ENCODE assay signal across 8 cellular contexts in the genomic region with DNA sequence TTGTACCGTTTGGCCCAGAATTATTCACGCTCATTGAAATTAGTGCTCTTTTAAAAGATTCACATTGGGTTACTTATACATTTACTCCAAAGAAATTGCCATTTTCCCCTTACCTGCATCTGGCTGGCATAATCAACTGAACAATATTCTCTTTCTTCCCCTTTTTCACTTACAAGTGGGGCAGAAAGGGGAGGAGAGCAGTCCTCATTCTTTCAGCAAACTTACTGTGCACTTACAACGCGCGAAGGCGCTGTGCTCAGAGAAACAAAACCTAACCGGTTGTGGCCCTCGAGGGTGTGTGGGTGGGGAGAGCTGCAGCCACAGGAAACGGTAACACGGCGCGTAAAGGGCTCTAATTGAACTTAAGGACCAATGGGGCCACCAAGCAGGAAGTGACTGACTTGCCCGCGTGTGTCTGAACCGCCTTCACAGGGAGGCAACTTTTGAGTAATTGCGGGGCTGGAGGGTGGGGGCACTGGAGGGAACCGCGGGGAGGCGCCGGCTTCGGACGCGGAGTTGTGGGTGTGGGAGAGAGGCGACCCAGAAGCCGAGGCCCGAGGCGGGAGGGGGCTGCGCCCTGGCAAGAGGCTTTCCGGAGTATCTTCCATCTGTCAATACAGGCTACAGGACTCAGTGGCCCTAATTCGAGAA. TPM values are rescaled to one million over a fixed set of nuclear protein-coding genes. Genes with fewer than 3 reads are reported as not detected.
A peak's percentile ranks its signal among the peaks of the same experiment; 100 is the strongest.
DNase-seq lines count a peak whose midpoint lies in the region; ATAC-seq, FAIRE-seq and TF ChIP-seq lines count a peak whose summit lies in the region.

No MANE protein-coding gene starts in this region.

- no peaks in the 10 kb centered on the region for H3K27me3 ChIP-seq in bronchial epithelial cell (ENCODE audit: control insufficient read depth, insufficient read depth, low read length)

- TF ChIP-seq CTCF in WI38 (IDR thresholded peaks at IDR 0.05; ENCODE audit: low read depth, low read length) (no peak; the same call in 1 of the 2 replicates), bronchial epithelial cell (IDR thresholded peaks at IDR 0.05; ENCODE audit: insufficient read depth, low read length, severe bottlenecking) (peak; percentile 19)

- DNase-seq in AG08396 (ENCODE audit: low spot score) (peak; percentile 81), NCI-H2227 (lab: John Stamatoyannopoulos, UW; ENCODE audit: unreplicated experiment) (peak; percentile 93), bronchial epithelial cell (ENCODE audit: low read depth) (peak; percentile 88), islet precursor cell (peak; percentile 98)
- peak; percentile 96 for DNase-seq in stimulated activated CD4-positive, alpha-beta T cell treated with anti-CD3 and anti-CD28 coated beads, Interleukin-15, amount 100 ng/mL, for 24 hours

- no peaks in the 10 kb centered on the region for H3K36me3 ChIP-seq in bronchial epithelial cell (ENCODE audit: control insufficient read depth, insufficient read depth, low read length)

- H3K4me3 ChIP-seq in WI38 (ENCODE audit: low read depth, low read length) (peak overlapping the region; percentile 69), bronchial epithelial cell (ENCODE audit: low read depth, low read length) (peak overlapping the region; percentile 94)

- no peak for FAIRE-seq in bronchial epithelial cell (lab: Jason Lieb, UNC)

- ATAC-seq in GM18909 (IDR thresholded peaks at IDR 0.05; ENCODE audit: poor library complexity, unreplicated experiment) (peak; percentile 74), HG03159 (IDR thresholded peaks at IDR 0.05; ENCODE audit: unreplicated experiment) (peak; percentile 61)

RNA-seq across cellular contexts. Expression of a gene that starts 0.7 kb away (rescaled TPM):
- total RNA-seq in bronchial epithelial cell: 87.9 and 89.8 TPM in 2 replicates

RNA-seq across cellular contexts. Expression of a gene that starts 21.2 kb away (rescaled TPM):
- total RNA-seq in bronchial epithelial cell: 52.1 and 53.4 TPM in 2 replicates

RNA-seq across cellular contexts. Expression of a gene that starts 45.8 kb away (rescaled TPM):
- not detected in 2 replicates for total RNA-seq in bronchial epithelial cell

Comparison
In these comparisons a context has a peak if more than half of its experiments do, and no peak if none do; other contexts are left out.
1. Peak in every context shown above with its lines: DNase-seq, ATAC-seq and H3K4me3 ChIP-seq.